ENCODE assay signal across 1 cellular context in genomic region chr9:112032009-112032408, GRCh38.
TF ChIP-seq lines count a peak whose summit lies in the region.

No MANE protein-coding gene starts in this region.

TF ChIP-seq in WTC11, 78 proteins besides CTCF, POLR2A, EP300 and RAD21 (continued from another document):
- TF ChIP-seq ZBTB21 (CRISPR knock-in tag; IDR thresholded peaks at IDR 0.05; ENCODE audit: borderline replicate concordance) (no peak), TCF7 (CRISPR knock-in tag; IDR thresholded peaks at IDR 0.05; ENCODE audit: low read depth) (no peak), IRF1 (CRISPR knock-in tag; IDR thresholded peaks at IDR 0.05) (no peak), SMAD3 (CRISPR knock-in tag; IDR thresholded peaks at IDR 0.05; ENCODE audit: borderline replicate concordance) (no peak)
